Comparison of ENCODE assay signal across 8 cellular contexts in genomic region chr7:7761974-7762769, GRCh38. TPM values are rescaled to one million over a fixed set of nuclear protein-coding genes. Genes with fewer than 3 reads are reported as not detected.
DNase-seq lines count a peak whose midpoint lies in the region; ATAC-seq, FAIRE-seq and TF ChIP-seq lines count a peak whose summit lies in the region.

No MANE protein-coding gene starts in this region.

- H3K9me3 ChIP-seq in SJSA1 (replicated peaks) (no peaks in the 10 kb centered on the region), pancreas (no peaks in the 10 kb centered on the region)

- H3K4me3 ChIP-seq in SJSA1: peak overlapping the region; percentile 36
- H3K4me3 ChIP-seq in pancreas: peak overlapping the region in 1 of 4 donors; percentile 26

- peaks cover 10% of the 10 kb centered on the region for H3K4me1 ChIP-seq in SJSA1 (replicated peaks)
- H3K4me1 ChIP-seq in pancreas: peaks cover 11 to 21% (median 12%) of the 10 kb centered on the region in 3 donors

- peak overlapping the region; percentile 39 for H3K27ac ChIP-seq in SJSA1
- peak overlapping the region in 2 of 4 donors; percentile 1 to 17 for H3K27ac ChIP-seq in pancreas

- intact Hi-C loops in pancreas (cut with DNase I): loop anchor here in 1 of 3 donors (10.0 kb wide), 1 partner anchor 77 kb away; no protein-coding TSS in a partner anchor

- peak; percentile 65 for FAIRE-seq in pancreas (lab: Jason Lieb, UNC)

- H3K36me3 ChIP-seq in SJSA1 (no peaks in the 10 kb centered on the region), pancreas (no peaks in the 10 kb centered on the region)

- no peak for TF ChIP-seq CTCF in pancreas (IDR thresholded peaks at IDR 0.05)

- ATAC-seq in HG02759 (IDR thresholded peaks at IDR 0.05; ENCODE audit: unreplicated experiment): peak; percentile 59
- ATAC-seq in esophagus mucosa: peak; percentile 84
- ATAC-seq in pancreas: peak in 3 of 4 donors; percentile 52 to 75 (median 73)
- no peak for ATAC-seq in HG02870 (IDR thresholded peaks at IDR 0.05; ENCODE audit: unreplicated experiment)

- H3K27me3 ChIP-seq in SJSA1 (replicated peaks) (no peaks in the 10 kb centered on the region), pancreas (no peaks in the 10 kb centered on the region)

- 40 to 42% methylated on average over 9 of the region's 9 CpGs for WGBS in pancreas, 2 donors

- DNase-seq in activated CD8-positive, alpha-beta memory T cell treated with anti-CD3 and anti-CD28 coated beads for 24 hours: peak; percentile 61
- no peak for DNase-seq in activated CD8-positive, alpha-beta memory T cell treated with anti-CD3 and anti-CD28 coated beads, Interleukin-2, amount 50 U/mL, for 4 hours
- DNase-seq in SJSA1 (ENCODE audit: low read depth in 1 of 2, low spot score in 2 of 2): peak in 1 of 2 experiments; percentile 60
- no peak for DNase-seq in pancreas
- DNase-seq in DMS114 treated with DMSO at 0.1 percent for 48 hours (lab: John Stamatoyannopoulos, UW; ENCODE audit: unreplicated experiment): no peak

RNA-seq across cellular contexts. Expression of gene RPA3, which starts 43.8 kb away (rescaled TPM):
- 48.5 and 55.2 TPM in 2 replicates for total RNA-seq in SJSA1 (2014; rRNA removed; shearing (Covaris generic))
- total RNA-seq in esophagus mucosa (28.5 TPM), pancreas (10 to 100 TPM in 3 of 6 donors, 1 to 10 TPM in 3; 5.2 to 13.4 (median 9.6) TPM)
- 10 to 100 TPM in 1 of 2 donors, 1 to 10 TPM in 1; 7.5 to 16.0 TPM for polyA plus RNA-seq in pancreas
